In genomic region chr19:38079926-38080380, GRCh38 we compare ENCODE assay signal across 8 cellular contexts.
DNase-seq lines count a peak whose midpoint lies in the region; ATAC-seq and TF ChIP-seq lines count a peak whose summit lies in the region.

No MANE protein-coding gene starts in this region.

- no peak overlapping the region for H2BK5ac ChIP-seq in mesendoderm (ENCODE audit: low read length)

- TF ChIP-seq CTCF in GM23338 (conservative IDR thresholded peaks at IDR 0.05; ENCODE audit: low read depth in 2 of 2) (no peak), spleen (IDR thresholded peaks at IDR 0.05 in 8 of 11, conservative IDR thresholded peaks at IDR 0.05 in 3 of 11) (no peak)

- no peak for TF ChIP-seq POLR2A in spleen (IDR thresholded peaks at IDR 0.05)

- no peaks in the 10 kb centered on the region for H3K79me1 ChIP-seq in mesendoderm (ENCODE audit: low read length)

- no peak overlapping the region for H2BK15ac ChIP-seq in mesendoderm (replicated peaks; ENCODE audit: low read depth)

- no peak overlapping the region; the same call in 2 of the 3 replicates for H3K4me3 Mint-ChIP-seq in GM23338

- peaks cover 18% of the 10 kb centered on the region for H3K4me1 Mint-ChIP-seq in GM23338

- H3K36me3 Mint-ChIP-seq in GM23338 (ENCODE audit: low read depth) = peaks cover 4% of the 10 kb centered on the region; the same call in 1 of the 3 replicates

- no peak overlapping the region for H2AFZ ChIP-seq in GM23338

- H3K23ac ChIP-seq in mesendoderm (ENCODE audit: low read length) = no peak overlapping the region

- no peaks in the 10 kb centered on the region for H4K20me1 ChIP-seq in GM23338 (replicated peaks; ENCODE audit: insufficient read depth)

- H3K4me1 ChIP-seq in GM23338 (ENCODE audit: insufficient read depth) = peaks cover 9% of the 10 kb centered on the region; the same call in 1 of the 2 replicates
- H3K4me1 ChIP-seq in mesendoderm (ENCODE audit: control insufficient read depth, low read depth, low read length) = no peaks in the 10 kb centered on the region
- H3K4me1 ChIP-seq in spleen = peaks cover 0 to 18% (median 8%) of the 10 kb centered on the region in 6 donors

- no peaks in the 10 kb centered on the region; the same call in 1 of the 2 replicates for H3K79me2 ChIP-seq in GM23338 (replicated peaks; ENCODE audit: insufficient read depth)
- H3K79me2 ChIP-seq in mesendoderm (ENCODE audit: control insufficient read depth, insufficient read depth, low read length) = no peaks in the 10 kb centered on the region

- ATAC-seq in GM23338 (no peak; the same call in 1 of the 3 replicates), GM19023 (IDR thresholded peaks at IDR 0.05; ENCODE audit: unreplicated experiment) (no peak), Right ventricle myocardium superior (ENCODE audit: poor library complexity) (no peak)

- intact Hi-C loops in spleen (cut with DNase I; ENCODE audit: low total_unique reads) = no loop called here
- intact Hi-C loops in Right ventricle myocardium superior (cut with DNase I) = no loop called here

- H3K36me3 ChIP-seq in GM23338 (ENCODE audit: insufficient read depth) (no peaks in the 10 kb centered on the region), mesendoderm (ENCODE audit: control insufficient read depth, insufficient read depth, low read length) (no peaks in the 10 kb centered on the region), spleen (peaks cover 0 to 44% (median 22%) of the 10 kb centered on the region in 6 donors)

- H2AK5ac ChIP-seq in mesendoderm (ENCODE audit: low read length) = no peak overlapping the region

- no peaks in the 10 kb centered on the region for H3F3A ChIP-seq in GM23338 (replicated peaks; ENCODE audit: low read depth)

- peaks cover 2% of the 10 kb centered on the region for H3K27me3 Mint-ChIP-seq in GM23338 (ENCODE audit: insufficient read depth, low read depth, poor library complexity)

- no peak overlapping the region for H3K56ac ChIP-seq in mesendoderm (ENCODE audit: low read length)

- H3K9me3 ChIP-seq in spleen = peaks cover 0 to 10% (median 7%) of the 10 kb centered on the region in 8 donors

- H3K4me3 ChIP-seq in GM23338 (no peak overlapping the region), mesendoderm (ENCODE audit: low read length) (no peak overlapping the region), spleen (no peak overlapping the region)

- H3K4me2 ChIP-seq in GM23338 (0 out of 2 replicates have a peak overlapping the region, but pooled peaks have one; percentile 6), mesendoderm (ENCODE audit: low read length) (no peak overlapping the region)

- no peak overlapping the region for H3K9ac ChIP-seq in mesendoderm (ENCODE audit: low read length)

- H4K8ac ChIP-seq in mesendoderm (ENCODE audit: low read depth, low read length) = no peak overlapping the region

- peak overlapping the region; percentile 54; the same call in 1 of the 2 replicates for H3K27ac Mint-ChIP-seq in GM23338

- H4K5ac ChIP-seq in mesendoderm (ENCODE audit: low read length) = no peak overlapping the region

- WGBS in mesendoderm (ENCODE audit: extremely low coverage, insufficient coverage, low lambda C conversion rate) = no CpG with 5 or more reads among the region's 1 CpG
- WGBS in spleen, 5 donors = 70 to 83% (median 77%) methylated on average over 1 of the region's 1 CpG

- H3K27me3 ChIP-seq in GM23338 (ENCODE audit: insufficient read depth) (no peaks in the 10 kb centered on the region), mesendoderm (ENCODE audit: insufficient read depth, low read length, poor library complexity) (no peaks in the 10 kb centered on the region), spleen (replicated peaks in 1 of 7) (no peaks in the 10 kb centered on the region)

- peak overlapping the region; percentile 29 for H3K27ac ChIP-seq in GM23338 (ENCODE audit: low read depth)
- H3K27ac ChIP-seq in mesendoderm (ENCODE audit: low read depth, low read length) = no peak overlapping the region
- peak overlapping the region in 4 of 8 donors; percentile 10 to 27 (median 19) for H3K27ac ChIP-seq in spleen

- no peak overlapping the region for H3K4ac ChIP-seq in mesendoderm (ENCODE audit: low read depth, low read length)

- no peaks in the 10 kb centered on the region; the same call in 1 of the 3 replicates for H3K9me3 Mint-ChIP-seq in GM23338

- H2BK120ac ChIP-seq in mesendoderm (ENCODE audit: low read depth, low read length) = no peak overlapping the region

- no peak overlapping the region for H3K18ac ChIP-seq in mesendoderm (ENCODE audit: low read length)

- H3K9me2 ChIP-seq in GM23338 (ENCODE audit: insufficient read depth) = no peaks in the 10 kb centered on the region

- DNase-seq in ELR (ENCODE audit: low read depth) (peak; percentile 91), GM23338 (ENCODE audit: low spot score) (peak; percentile 12), NCI-H1092 treated with DMSO at 0.1 percent for 48 hours (lab: John Stamatoyannopoulos, UW) (peak; percentile 84), amniotic stem cell (lab: John Stamatoyannopoulos, UW) (peak; percentile 43), mesendoderm (peak; percentile 37), spleen (no peak), Right ventricle myocardium superior (no peak)

TF ChIP-seq in GM23338, 12 proteins besides CTCF, POLR2A, EP300 and RAD21 (continues in another document):
- TF ChIP-seq ZNF114 (CRISPR knock-in tag; IDR thresholded peaks at IDR 0.05) (no peak), REST (IDR thresholded peaks at IDR 0.05; ENCODE audit: unreplicated experiment) (no peak), ZNF331 (CRISPR knock-in tag; IDR thresholded peaks at IDR 0.05; ENCODE audit: low read depth) (no peak), NANOG (IDR thresholded peaks at IDR 0.05; ENCODE audit: borderline replicate concordance) (no peak), JUNB (IDR thresholded peaks at IDR 0.05; ENCODE audit: unreplicated experiment) (no peak), ETS1 (IDR thresholded peaks at IDR 0.05) (no peak), POLR2AphosphoS5 (IDR thresholded peaks at IDR 0.05; ENCODE audit: low read depth) (no peak), EZH2 (IDR thresholded peaks at IDR 0.05; ENCODE audit: low read depth, unreplicated experiment) (no peak)

Comparison
In these comparisons a context has a peak if more than half of its experiments do, and no peak if none do; other contexts are left out.
1. DNase-seq: peak in ELR (single experiment), GM23338 (single experiment), NCI-H1092 treated with DMSO at 0.1 percent for 48 hours (single experiment), amniotic stem cell (single experiment) and mesendoderm (single experiment); none in spleen (single experiment) and Right ventricle myocardium superior (single experiment).